In genomic region chr5:143824851-143825720, GRCh38 we compare ENCODE assay signal across 8 cellular contexts. TPM values are rescaled to one million over a fixed set of nuclear protein-coding genes. Genes with fewer than 3 reads are reported as not detected.
A peak's percentile ranks its signal among the peaks of the same experiment; 100 is the strongest.
DNase-seq lines count a peak whose midpoint lies in the region; ATAC-seq, FAIRE-seq and TF ChIP-seq lines count a peak whose summit lies in the region.

No MANE protein-coding gene starts in this region.

- no peak overlapping the region for H3K9ac ChIP-seq in mammary epithelial cell (ENCODE audit: insufficient read depth, low read length)
- no peak overlapping the region for H3K9ac ChIP-seq in keratinocyte (ENCODE audit: control insufficient read depth, extremely low read depth, insufficient read depth, low read length)

- H3K27ac ChIP-seq in mammary epithelial cell (ENCODE audit: insufficient read depth, low read depth, low read length), result no peak overlapping the region
- no peak overlapping the region for H3K27ac ChIP-seq in keratinocyte (ENCODE audit: control insufficient read depth, insufficient read depth, low read length)

- H3K4me3 ChIP-seq in WI38 (ENCODE audit: low read depth, low read length), result no peak overlapping the region
- no peak overlapping the region for H3K4me3 ChIP-seq in mammary epithelial cell (replicated peaks in 1 of 3; ENCODE audit: insufficient read depth in 1 of 3, low read depth in 2 of 3, low read length in 3 of 3)
- no peak overlapping the region for H3K4me3 ChIP-seq in keratinocyte (ENCODE audit: control insufficient read depth in 2 of 3, extremely low read depth in 1 of 3, insufficient read depth in 2 of 3, low read depth in 1 of 3, low read length in 3 of 3)

- H3K36me3 ChIP-seq in mammary epithelial cell (ENCODE audit: insufficient read depth, low read length) (no peaks in the 10 kb centered on the region), keratinocyte (ENCODE audit: control insufficient read depth in 2 of 2, extremely low read depth in 1 of 2, insufficient read depth in 2 of 2, low read length in 2 of 2) (no peaks in the 10 kb centered on the region)

- in situ Hi-C loops in ACHN (cut with HindIII; ENCODE audit: low pct_ligation_motif_present, low pct_unique_long_range_greater_than_20kb, low sequenced_read_pairs), result no loop called here
- in situ Hi-C loops in mammary epithelial cell (cut with MboI; ENCODE audit: low sequenced_read_pairs in 2 of 2), result loop anchor here (5.0 to 25.0 kb wide), 4 partner anchors 142 to 420 kb away; partner anchors contain the start of gene NR3C1 (in 1 of the 2)

- no TSS peak for BruUV-seq in mammary epithelial cell (replicated peaks; lab: Mats Ljungman, UMichigan)

- ATAC-seq in GM18511 (IDR thresholded peaks at IDR 0.05; ENCODE audit: unreplicated experiment) (peak; percentile 71), HG03039 (IDR thresholded peaks at IDR 0.05; ENCODE audit: unreplicated experiment) (peak; percentile 56)

- H4K20me1 ChIP-seq in mammary epithelial cell (ENCODE audit: insufficient read depth, low read length), result no peaks in the 10 kb centered on the region
- H4K20me1 ChIP-seq in keratinocyte (ENCODE audit: control insufficient read depth, extremely low read depth, insufficient read depth, low read length), result no peaks in the 10 kb centered on the region

- no peaks in the 10 kb centered on the region for H3K4me1 ChIP-seq in mammary epithelial cell (ENCODE audit: insufficient read depth, low read length)
- H3K4me1 ChIP-seq in keratinocyte (ENCODE audit: control insufficient read depth, extremely low read depth, insufficient read depth, low read length), result no peaks in the 10 kb centered on the region

- FAIRE-seq in keratinocyte (lab: Jason Lieb, UNC), result peak; percentile 23

- no peak overlapping the region for H2AFZ ChIP-seq in mammary epithelial cell (ENCODE audit: low read depth, low read length)
- no peak overlapping the region for H2AFZ ChIP-seq in keratinocyte (ENCODE audit: control insufficient read depth, low read length)

- no peaks in the 10 kb centered on the region for H3K9me1 ChIP-seq in keratinocyte (ENCODE audit: control insufficient read depth, extremely low read depth, insufficient read depth, low read length)

- peak; percentile 59 for DNase-seq in ACHN
- DNase-seq in NCI-H2171 (lab: John Stamatoyannopoulos, UW), result peak; percentile 41
- DNase-seq in mammary epithelial cell, result peak; percentile 55
- peak; percentile 48 for DNase-seq in keratinocyte (ENCODE audit: low read depth, low spot score)
- peak; percentile 77 to 89 for DNase-seq in stimulated activated CD4-positive, alpha-beta T cell treated with anti-CD3 and anti-CD28 coated beads, Interleukin-1b, Interleukin-23, amount 100 ng/mL, for 4 hours (ENCODE audit: low read depth in 2 of 2)

- H3K27me3 ChIP-seq in mammary epithelial cell (ENCODE audit: insufficient read depth, low read length), result peaks cover 2% of the 10 kb centered on the region
- H3K27me3 ChIP-seq in keratinocyte (ENCODE audit: control insufficient read depth, extremely low read depth, insufficient read depth, low read length), result no peaks in the 10 kb centered on the region

- H3K4me2 ChIP-seq in mammary epithelial cell (ENCODE audit: insufficient read depth, low read depth, low read length) (no peak overlapping the region), keratinocyte (ENCODE audit: control insufficient read depth, extremely low read depth, insufficient read depth, low read depth, low read length) (no peak overlapping the region)

- H3K9me3 ChIP-seq in mammary epithelial cell (replicated peaks; ENCODE audit: insufficient read depth, low read length) (no peaks in the 10 kb centered on the region), keratinocyte (ENCODE audit: control insufficient read depth, low read depth, low read length) (no peaks in the 10 kb centered on the region)

- TF ChIP-seq CTCF in WI38 (IDR thresholded peaks at IDR 0.05; ENCODE audit: low read depth, low read length) (peak; percentile 88), mammary epithelial cell (conservative IDR thresholded peaks at IDR 0.05 in 1 of 2, IDR thresholded peaks at IDR 0.05 in 1 of 2; ENCODE audit: extremely low read depth in 1 of 2, insufficient read depth in 1 of 2, low read depth in 1 of 2, low read length in 2 of 2) (peak; percentile 94 to 97), keratinocyte (optimal IDR thresholded peaks at IDR 0.05 in 1 of 3, IDR thresholded peaks at IDR 0.05 in 1 of 3, conservative IDR thresholded peaks at IDR 0.05 in 1 of 3; ENCODE audit: extremely low read depth in 1 of 3, insufficient read depth in 2 of 3, low read length in 3 of 3) (peak; percentile 91 to 98 (median 94))

- intact Hi-C loops in mammary epithelial cell (cut with micrococcal nuclease), result loop anchor here (1.0 to 10.0 kb wide), 14 partner anchors 130 to 1108 kb away; no protein-coding TSS in a partner anchor

- dilution Hi-C loops in mammary epithelial cell (cut with HindIII; ENCODE audit: low sequenced_read_pairs) (no loop called here), keratinocyte (cut with MboI; ENCODE audit: extremely low pct_ligation_motif_present, low sequenced_read_pairs) (loop anchor here (25.0 kb wide), 1 partner anchor 112 kb away; no protein-coding TSS in a partner anchor)

- CTCF ChIA-PET in mammary epithelial cell (lab: Charles Lee; ENCODE audit: low non-redundant PET), result interaction anchor here (0.6 kb wide), 1 partner anchor 50 kb away, joined by 3 read pairs; no protein-coding TSS in a partner anchor

- H3K79me2 ChIP-seq in mammary epithelial cell (ENCODE audit: insufficient read depth, low read length), result no peaks in the 10 kb centered on the region
- no peaks in the 10 kb centered on the region for H3K79me2 ChIP-seq in keratinocyte (ENCODE audit: control insufficient read depth, insufficient read depth, low read length)

- WGBS in mammary epithelial cell (ENCODE audit: low coverage, missing lambda C conversion rate), result 17% methylated on average over 8 of the region's 8 CpGs

RNA-seq across cellular contexts. Expression of gene HMHB1, which starts 13.1 kb away (rescaled TPM):
- total RNA-seq in mammary epithelial cell, result not detected
- polyA plus RNA-seq in mammary epithelial cell (not detected), keratinocyte (not detected in 3 replicates)
- polyA minus RNA-seq in mammary epithelial cell (not detected), keratinocyte (not detected in 3 replicates)
- polyA plus RNA-seq in keratinocyte (2011; ENCODE audit: low read depth), result not detected
- polyA plus RNA-seq in keratinocyte (2011; cell fraction: cytosol; rRNA removed), result not detected in 2 replicates
- polyA plus RNA-seq in keratinocyte (2011; cell fraction: nucleus; rRNA removed), result not detected in 2 replicates
- polyA plus RNA-seq in keratinocyte (2012; ENCODE audit: low replicate concordance), result not detected in 2 replicates
- not detected for polyA minus RNA-seq in keratinocyte (2011; cell fraction: cytosol; rRNA and poly(A)+ RNA removed)
- polyA minus RNA-seq in keratinocyte (2011; cell fraction: nucleus; rRNA and poly(A)+ RNA removed), result not detected in 2 replicates
